Comparison of ENCODE assay signal across 16 cellular contexts in the genomic region with DNA sequence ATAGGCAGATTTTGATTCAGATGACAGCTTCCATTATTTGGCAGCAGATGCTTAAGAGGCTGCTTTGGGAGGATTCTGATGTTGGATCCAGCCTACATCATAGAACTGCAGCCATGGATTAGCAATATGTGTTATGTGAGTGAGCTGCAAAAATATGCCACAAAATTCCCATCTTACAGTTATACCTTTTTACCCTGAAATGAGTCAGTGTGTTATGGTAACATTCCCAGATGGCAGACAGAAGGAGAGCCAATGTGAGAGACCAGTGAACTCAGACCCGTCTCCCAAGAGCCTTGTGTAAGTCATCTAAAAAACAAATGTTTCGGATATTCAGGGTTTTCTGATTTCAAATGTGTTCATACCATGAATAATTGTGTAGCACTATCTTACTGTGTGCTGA.
A peak's percentile ranks its signal among the peaks of the same experiment; 100 is the strongest.
DNase-seq lines count a peak whose midpoint lies in the region; TF ChIP-seq lines count a peak whose summit lies in the region.
"Had no signal": no experiment of that assay in that cellular context is flagged by ENCODE, and none has a peak within 500 bp of the region (broad histone marks: within the 10 kb centered on the region; RNA-seq: fewer than 3 reads in every experiment).

No MANE protein-coding gene starts in this region.

- H4K20me1 ChIP-seq in mammary epithelial cell (ENCODE audit: insufficient read depth, low read length): no peaks in the 10 kb centered on the region
- H4K20me1 ChIP-seq: BLaER1 treated with 17β-estradiol and CSF1 and Interleukin-3, amounts not matched to agents 10 nM and 100 nM had no signal

- H3K27ac ChIP-seq in mammary epithelial cell (ENCODE audit: insufficient read depth, low read depth, low read length): no peak overlapping the region
- H3K27ac ChIP-seq: BLaER1 treated with 17β-estradiol and CSF1 and Interleukin-3, amounts not matched to agents 10 nM and 100 nM; psoas muscle; SJSA1 had no signal

- no peak overlapping the region for H2AFZ ChIP-seq in mammary epithelial cell (ENCODE audit: low read depth, low read length)

- no peak overlapping the region for H3K9ac ChIP-seq in mammary epithelial cell (ENCODE audit: insufficient read depth, low read length)
- H3K9ac ChIP-seq: BLaER1 treated with 17β-estradiol and CSF1 and Interleukin-3, amounts not matched to agents 10 nM and 100 nM had no signal

- no peaks in the 10 kb centered on the region for H3K36me3 ChIP-seq in mammary epithelial cell (ENCODE audit: insufficient read depth, low read length)
- H3K36me3 ChIP-seq: BLaER1 treated with 17β-estradiol and CSF1 and Interleukin-3, amounts not matched to agents 10 nM and 100 nM had no signal

- WGBS in mammary epithelial cell (ENCODE audit: low coverage, missing lambda C conversion rate): 96% methylated on average over 2 of the region's 2 CpGs

- TF ChIP-seq CTCF in HFF-Myc (IDR thresholded peaks at IDR 0.05; ENCODE audit: low read depth, low read length, missing control alignments): no peak
- no peak for TF ChIP-seq CTCF in mammary epithelial cell (conservative IDR thresholded peaks at IDR 0.05 in 1 of 2, IDR thresholded peaks at IDR 0.05 in 1 of 2; ENCODE audit: extremely low read depth in 1 of 2, insufficient read depth in 1 of 2, low read depth in 1 of 2, low read length in 2 of 2)

- H3K27me3 ChIP-seq in mammary epithelial cell (ENCODE audit: insufficient read depth, low read length): no peaks in the 10 kb centered on the region
- H3K27me3 ChIP-seq: BLaER1 treated with 17β-estradiol and CSF1 and Interleukin-3, amounts not matched to agents 10 nM and 100 nM; SJSA1 had no signal

- H3K4me3 ChIP-seq in HFF-Myc (replicated peaks; ENCODE audit: low read depth, low read length) (no peak overlapping the region), mammary epithelial cell (replicated peaks in 1 of 3; ENCODE audit: insufficient read depth in 1 of 3, low read depth in 2 of 3, low read length in 3 of 3) (no peak overlapping the region)
- H3K4me3 ChIP-seq: BLaER1 treated with 17β-estradiol and CSF1 and Interleukin-3, amounts not matched to agents 10 nM and 100 nM; psoas muscle; SJSA1 had no signal

- peaks cover 51% of the 10 kb centered on the region for H3K79me2 ChIP-seq in mammary epithelial cell (ENCODE audit: insufficient read depth, low read length)

- CTCF ChIA-PET in mammary epithelial cell (lab: Charles Lee; ENCODE audit: low non-redundant PET): no interaction called here

- in situ Hi-C loops in mammary epithelial cell (cut with MboI; ENCODE audit: low sequenced_read_pairs in 2 of 2): no loop called here

- intact Hi-C loops in mammary epithelial cell (cut with micrococcal nuclease): no loop called here

- DNase-seq in AG20443 (ENCODE audit: low spot score): peak; percentile 69
- peak; percentile 55 for DNase-seq in HFF-Myc (ENCODE audit: extremely low read depth, low read depth)
- peak; percentile 17 for DNase-seq in mammary epithelial cell
- peak; percentile 62 for DNase-seq in iris pigment epithelial cell (ENCODE audit: low read depth)
- DNase-seq in NCI-H345 (lab: John Stamatoyannopoulos, UW): no peak
- DNase-seq in erythroblast (lab: John Stamatoyannopoulos, UW): no peak
- no peak for DNase-seq in HPDE6-E6E7 (ENCODE audit: extremely low spot score)
- DNase-seq in retina: no peak
- DNase-seq: activated CD4-positive, CD25-positive, alpha-beta regulatory T cell treated with anti-CD3 and anti-CD28 coated beads, Interleukin-2, amount 50 U/mL, for 72 hours; H9; NCI-H2081; PC-3; psoas muscle; T-helper 9 cell had no signal

- no peaks in the 10 kb centered on the region for H3K4me1 ChIP-seq in mammary epithelial cell (ENCODE audit: insufficient read depth, low read length)
- H3K4me1 ChIP-seq: BLaER1 treated with 17β-estradiol and CSF1 and Interleukin-3, amounts not matched to agents 10 nM and 100 nM; psoas muscle; SJSA1 had no signal

- BruUV-seq in mammary epithelial cell (replicated peaks; lab: Mats Ljungman, UMichigan): no TSS peak

- TF ChIP-seq POLR2A in erythroblast (IDR thresholded peaks at IDR 0.05; ENCODE audit: low read length): no peak

- H3K4me2 ChIP-seq in mammary epithelial cell (ENCODE audit: insufficient read depth, low read depth, low read length): no peak overlapping the region
- H3K4me2 ChIP-seq: BLaER1 treated with 17β-estradiol and CSF1 and Interleukin-3, amounts not matched to agents 10 nM and 100 nM had no signal

- dilution Hi-C loops in mammary epithelial cell (cut with HindIII; ENCODE audit: low sequenced_read_pairs): no loop called here

- no peaks in the 10 kb centered on the region for H3K9me3 ChIP-seq in mammary epithelial cell (replicated peaks; ENCODE audit: insufficient read depth, low read length)
- H3K9me3 ChIP-seq: psoas muscle, SJSA1 had no signal

Comparison
In these comparisons a context has a peak if more than half of its experiments do, and no peak if none do; other contexts are left out.
1. DNase-seq: peak in AG20443 (single experiment), HFF-Myc (single experiment), mammary epithelial cell (single experiment) and iris pigment epithelial cell (single experiment); none in NCI-H345 (single experiment), erythroblast (0 of 2), HPDE6-E6E7 (single experiment) and retina (single experiment).